ENCODE assay signal across 17 cellular contexts in the genomic region with DNA sequence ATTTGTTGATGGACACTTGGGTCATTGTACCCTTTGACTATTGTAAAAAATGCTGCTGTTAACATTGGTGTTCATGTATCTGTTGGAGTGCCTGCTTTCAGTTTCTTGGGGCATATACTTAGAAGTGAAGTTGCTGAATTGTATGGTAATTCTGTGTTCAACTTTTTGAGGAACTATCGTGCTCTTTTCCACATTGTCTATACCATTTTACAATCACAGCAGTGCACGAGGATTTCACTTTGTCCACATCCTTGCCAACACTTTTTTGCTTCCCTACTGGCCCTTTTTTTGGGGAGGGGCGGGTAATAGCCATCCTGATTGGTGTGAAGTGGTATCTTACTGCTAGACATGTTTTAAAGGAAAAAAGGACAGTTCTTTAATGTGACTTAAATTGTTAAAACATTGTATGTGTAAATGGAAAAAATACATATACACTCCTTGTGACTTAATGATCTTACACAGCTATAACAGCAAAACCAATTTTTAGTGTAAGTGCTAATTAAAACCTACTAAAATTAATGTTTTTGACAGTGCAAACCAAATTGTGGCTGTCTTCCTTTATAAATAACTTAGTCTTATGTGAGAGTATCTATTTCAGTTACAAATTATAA. TPM values are rescaled to one million over a fixed set of nuclear protein-coding genes. Genes with fewer than 3 reads are reported as not detected.
DNase-seq lines count a peak whose midpoint lies in the region; ATAC-seq and TF ChIP-seq lines count a peak whose summit lies in the region.
"Had no signal": no experiment of that assay in that cellular context is flagged by ENCODE, and none has a peak within 500 bp of the region (broad histone marks: within the 10 kb centered on the region; RNA-seq: fewer than 3 reads in every experiment).

No MANE protein-coding gene starts in this region.

- TF ChIP-seq CTCF in left ventricle myocardium inferior (IDR thresholded peaks at IDR 0.05; ENCODE audit: borderline replicate concordance) = no peak
- TF ChIP-seq CTCF in sigmoid colon (IDR thresholded peaks at IDR 0.05) = no peak

- H3K27ac ChIP-seq in left ventricle myocardium inferior (replicated peaks) (peak overlapping the region; percentile 74), Karpas-422 (ENCODE audit: low read length) (peak overlapping the region; percentile 48), sigmoid colon (no peak overlapping the region)

- H3K36me3 Mint-ChIP-seq in activated T-helper 17 cell treated with anti-CD3 and anti-CD28 coated beads, Interleukin-2, amount 50 U/mL, for 72 hours (ENCODE audit: low read depth) = no peaks in the 10 kb centered on the region
- H3K36me3 Mint-ChIP-seq in stimulated activated memory B cell treated with anti-CD40 and anti-IgM and Interleukin-4, amounts not matched to agents 10 μg/mL and 1 μg/mL and 100 μg/mL, for 72 hours = no peaks in the 10 kb centered on the region

- peaks cover 97% of the 10 kb centered on the region for H3K79me2 ChIP-seq in Karpas-422 (ENCODE audit: low read length)

- H3K4me3 ChIP-seq in left ventricle myocardium inferior = no peak overlapping the region
- H3K4me3 ChIP-seq in Karpas-422 (ENCODE audit: low read length) = peak overlapping the region; percentile 29; the same call in 1 of the 2 replicates
- H3K4me3 ChIP-seq in sigmoid colon = no peak overlapping the region
- H3K4me3 ChIP-seq: cardiac muscle cell had no signal

- no peaks in the 10 kb centered on the region for H4K20me1 ChIP-seq in Karpas-422 (ENCODE audit: insufficient read depth, low read depth, low read length)

- H3K9me2 ChIP-seq in Karpas-422 (replicated peaks; ENCODE audit: insufficient read depth, low read length) = no peaks in the 10 kb centered on the region

- H3K9ac ChIP-seq in Karpas-422 (ENCODE audit: low read length) = no peak overlapping the region

- 60 to 71% methylated on average over 3 of the region's 3 CpGs for WGBS in sigmoid colon, 2 donors

- no peak overlapping the region for H3K27ac Mint-ChIP-seq in activated T-helper 17 cell treated with anti-CD3 and anti-CD28 coated beads, Interleukin-2, amount 50 U/mL, for 72 hours
- no peak overlapping the region for H3K27ac Mint-ChIP-seq in stimulated activated memory B cell treated with anti-CD40 and anti-IgM and Interleukin-4, amounts not matched to agents 10 μg/mL and 1 μg/mL and 100 μg/mL, for 72 hours

- no peak for TF ChIP-seq POLR2A in sigmoid colon (IDR thresholded peaks at IDR 0.05)

- peak overlapping the region; percentile 54 for H3K4me2 ChIP-seq in Karpas-422 (ENCODE audit: low read depth, low read length, poor library complexity, severe bottlenecking)

- no peak for TF ChIP-seq EP300 in sigmoid colon (IDR thresholded peaks at IDR 0.05)

- no peak overlapping the region for H2AFZ ChIP-seq in Karpas-422 (ENCODE audit: low read length)

- no peak for ATAC-seq in activated T-helper 17 cell treated with anti-CD3 and anti-CD28 coated beads, Interleukin-2, amount 50 U/mL, for 72 hours (replicated peaks)
- ATAC-seq in stimulated activated memory B cell treated with anti-CD40 and anti-IgM and Interleukin-4, amounts not matched to agents 10 μg/mL and 1 μg/mL and 100 μg/mL, for 72 hours = peak; percentile 24
- no peak for ATAC-seq in GM18870 (IDR thresholded peaks at IDR 0.05; ENCODE audit: unreplicated experiment)

- H3K4me1 ChIP-seq in left ventricle myocardium inferior = peaks cover 94% of the 10 kb centered on the region
- peaks cover 87% of the 10 kb centered on the region for H3K4me1 ChIP-seq in Karpas-422 (ENCODE audit: low read length)
- peaks cover 0 to 58% (median 31%) of the 10 kb centered on the region in 4 donors for H3K4me1 ChIP-seq in sigmoid colon

- no peaks in the 10 kb centered on the region for H3K27me3 ChIP-seq in left ventricle myocardium inferior (ENCODE audit: low read depth)
- H3K27me3 ChIP-seq in Karpas-422 (ENCODE audit: low read length) = no peaks in the 10 kb centered on the region
- H3K27me3 ChIP-seq in sigmoid colon = no peaks in the 10 kb centered on the region
- H3K27me3 ChIP-seq: cardiac muscle cell had no signal

- no peaks in the 10 kb centered on the region for H3K9me3 Mint-ChIP-seq in activated T-helper 17 cell treated with anti-CD3 and anti-CD28 coated beads, Interleukin-2, amount 50 U/mL, for 72 hours
- no peaks in the 10 kb centered on the region for H3K9me3 Mint-ChIP-seq in stimulated activated memory B cell treated with anti-CD40 and anti-IgM and Interleukin-4, amounts not matched to agents 10 μg/mL and 1 μg/mL and 100 μg/mL, for 72 hours

- no peaks in the 10 kb centered on the region for H3K9me3 ChIP-seq in left ventricle myocardium inferior (replicated peaks)
- no peaks in the 10 kb centered on the region for H3K9me3 ChIP-seq in Karpas-422 (ENCODE audit: low read length)
- no peaks in the 10 kb centered on the region for H3K9me3 ChIP-seq in sigmoid colon

- no peak for DNase-seq in left ventricle myocardium inferior
- DNase-seq in cardiac septum (ENCODE audit: low spot score) = no peak
- DNase-seq in Karpas-422 = peak; percentile 65
- DNase-seq in 8988T = no peak
- no peak for DNase-seq in sigmoid colon
- DNase-seq: activated CD4-positive, alpha-beta T cell treated with anti-CD3 and anti-CD28 coated beads for 4 hours; effector CD4-positive, alpha-beta T cell; hippocampal formation; kidney; midbrain; NCI-H1417 treated with DMSO at 0.1 percent for 48 hours; SHP77 treated with DMSO at 0.1 percent for 48 hours; substantia nigra had no signal

- peaks cover 61% of the 10 kb centered on the region for H3K4me1 Mint-ChIP-seq in activated T-helper 17 cell treated with anti-CD3 and anti-CD28 coated beads, Interleukin-2, amount 50 U/mL, for 72 hours
- peaks cover 67% of the 10 kb centered on the region for H3K4me1 Mint-ChIP-seq in stimulated activated memory B cell treated with anti-CD40 and anti-IgM and Interleukin-4, amounts not matched to agents 10 μg/mL and 1 μg/mL and 100 μg/mL, for 72 hours

- H3K4me3 Mint-ChIP-seq in activated T-helper 17 cell treated with anti-CD3 and anti-CD28 coated beads, Interleukin-2, amount 50 U/mL, for 72 hours = peak overlapping the region; percentile 46
- no peak overlapping the region for H3K4me3 Mint-ChIP-seq in stimulated activated memory B cell treated with anti-CD40 and anti-IgM and Interleukin-4, amounts not matched to agents 10 μg/mL and 1 μg/mL and 100 μg/mL, for 72 hours

- H3K27me3 Mint-ChIP-seq in activated T-helper 17 cell treated with anti-CD3 and anti-CD28 coated beads, Interleukin-2, amount 50 U/mL, for 72 hours = no peaks in the 10 kb centered on the region
- H3K27me3 Mint-ChIP-seq in stimulated activated memory B cell treated with anti-CD40 and anti-IgM and Interleukin-4, amounts not matched to agents 10 μg/mL and 1 μg/mL and 100 μg/mL, for 72 hours = no peaks in the 10 kb centered on the region

- no peaks in the 10 kb centered on the region for H3K36me3 ChIP-seq in left ventricle myocardium inferior
- H3K36me3 ChIP-seq in Karpas-422 (ENCODE audit: insufficient read depth, low read length) = no peaks in the 10 kb centered on the region
- no peaks in the 10 kb centered on the region for H3K36me3 ChIP-seq in sigmoid colon
- H3K36me3 ChIP-seq: cardiac muscle cell had no signal

- intact Hi-C loops in left ventricle myocardium inferior (cut with micrococcal nuclease) = no loop called here
- intact Hi-C loops in cardiac septum (cut with DNase I) = no loop called here
- intact Hi-C loops in sigmoid colon (cut with DNase I) = no loop called here

RNA-seq across cellular contexts. Expression of a gene that starts 52.7 kb away (rescaled TPM):
- total RNA-seq in left ventricle myocardium inferior (289 TPM), cardiac septum (227 TPM), sigmoid colon (100 to 1,000 TPM in 1 of 4 donors, 10 to 100 TPM in 3; 73.6 to 146 (median 84.8) TPM)
- 134 and 183 TPM in 2 replicates for total RNA-seq in Karpas-422 (2014; rRNA removed; shearing (Covaris generic); ENCODE audit: low replicate concordance)
- 100 to 1,000 TPM; 150 to 252 TPM for total RNA-seq in activated T-helper 17 cell treated with anti-CD3 and anti-CD28 coated beads, Interleukin-2, amount 50 U/mL, for 72 hours
- polyA plus RNA-seq in sigmoid colon = 10 to 100 TPM; 13.2 to 39.8 (median 17.1) TPM

Comparison
In these comparisons a context has a peak if more than half of its experiments do, and no peak if none do; other contexts are left out.
1. H3K27ac ChIP-seq: peak in left ventricle myocardium inferior (single experiment) and Karpas-422 (single experiment); none in sigmoid colon (0 of 4).